Comparison of ENCODE assay signal across 24 cellular contexts in genomic region chr22:31883989-31884388, GRCh38.
"Had no signal": no experiment of that assay in that cellular context is flagged by ENCODE, and none has a peak within 500 bp of the region (broad histone marks: within the 10 kb centered on the region; RNA-seq: fewer than 3 reads in every experiment).

No MANE protein-coding gene starts in this region.

- DNase-seq: colonic mucosa; effector memory CD4-positive, alpha-beta T cell; hypothalamus; immature natural killer cell; islet precursor cell; kidney glomerular epithelial cell; left colon; left ventricle myocardium superior; lower lobe of right lung; natural killer cell; pancreas; right lobe of liver; small intestine; stimulated activated CD4-positive, alpha-beta T cell treated with anti-CD3 and anti-CD28 coated beads, Interleukin-1b, Interleukin-23, amount 100 ng/mL, for 48 hours; stimulated activated CD4-positive, alpha-beta T cell treated with anti-CD3 and anti-CD28 coated beads, Interleukin-4, amount 100 ng/mL, for 24 hours; stimulated activated naive CD8-positive, alpha-beta T cell treated with anti-CD3 and anti-CD28 coated beads, Interleukin-15, Interleukin-2, amounts not matched to agents 100 U/mL and 50 U/mL, for 24 hours; substantia nigra; upper lobe of left lung had no signal

- H3K27ac ChIP-seq: colonic mucosa, lower lobe of right lung, pancreas, right lobe of liver, thoracic aorta, tibial nerve, upper lobe of left lung had no signal

- H3K27me3 ChIP-seq: colonic mucosa, neutrophil, pancreas, right lobe of liver, tibial nerve, upper lobe of left lung had no signal

- H3K4me3 Mint-ChIP-seq: dendritic cell treated with granulocyte-macrophage colony-stimulating factor and Interleukin-4, amounts not matched to agents 40 ng/mL and 50 ng/mL, for 4 days; immature natural killer cell; memory B cell; natural killer cell; stimulated activated memory B cell treated with anti-CD40 and anti-IgM and Interleukin-4, amounts not matched to agents 10 μg/mL and 1 μg/mL and 100 μg/mL, for 72 hours had no signal

- H3K4me1 Mint-ChIP-seq: memory B cell; stimulated activated memory B cell treated with anti-CD40 and anti-IgM and Interleukin-4, amounts not matched to agents 10 μg/mL and 1 μg/mL and 100 μg/mL, for 72 hours had no signal

- H3K27me3 Mint-ChIP-seq: dendritic cell treated with granulocyte-macrophage colony-stimulating factor and Interleukin-4, amounts not matched to agents 40 ng/mL and 50 ng/mL, for 4 days; memory B cell; stimulated activated memory B cell treated with anti-CD40 and anti-IgM and Interleukin-4, amounts not matched to agents 10 μg/mL and 1 μg/mL and 100 μg/mL, for 72 hours had no signal

- H3K9me3 Mint-ChIP-seq: dendritic cell treated with granulocyte-macrophage colony-stimulating factor and Interleukin-4, amounts not matched to agents 40 ng/mL and 50 ng/mL, for 4 days; memory B cell; natural killer cell; stimulated activated memory B cell treated with anti-CD40 and anti-IgM and Interleukin-4, amounts not matched to agents 10 μg/mL and 1 μg/mL and 100 μg/mL, for 72 hours had no signal

- ATAC-seq: left colon; left ventricle myocardium superior; lower lobe of right lung; natural killer cell; pancreas; right lobe of liver; stimulated activated memory B cell treated with anti-CD40 and anti-IgM and Interleukin-4, amounts not matched to agents 10 μg/mL and 1 μg/mL and 100 μg/mL, for 72 hours; stimulated activated naive CD8-positive, alpha-beta T cell treated with anti-CD3 and anti-CD28 coated beads, Interleukin-15, Interleukin-2, amounts not matched to agents 100 U/mL and 50 U/mL, for 24 hours had no signal

- H3K27ac Mint-ChIP-seq: dendritic cell treated with granulocyte-macrophage colony-stimulating factor and Interleukin-4, amounts not matched to agents 40 ng/mL and 50 ng/mL, for 4 days; natural killer cell; stimulated activated memory B cell treated with anti-CD40 and anti-IgM and Interleukin-4, amounts not matched to agents 10 μg/mL and 1 μg/mL and 100 μg/mL, for 72 hours had no signal

- H3K9me3 ChIP-seq: colonic mucosa, lower lobe of right lung, neutrophil, pancreas, right lobe of liver, thoracic aorta, tibial nerve, upper lobe of left lung had no signal

- H3K4me1 ChIP-seq: colonic mucosa, lower lobe of right lung, right lobe of liver, tibial nerve, upper lobe of left lung had no signal
